In the genomic region with DNA sequence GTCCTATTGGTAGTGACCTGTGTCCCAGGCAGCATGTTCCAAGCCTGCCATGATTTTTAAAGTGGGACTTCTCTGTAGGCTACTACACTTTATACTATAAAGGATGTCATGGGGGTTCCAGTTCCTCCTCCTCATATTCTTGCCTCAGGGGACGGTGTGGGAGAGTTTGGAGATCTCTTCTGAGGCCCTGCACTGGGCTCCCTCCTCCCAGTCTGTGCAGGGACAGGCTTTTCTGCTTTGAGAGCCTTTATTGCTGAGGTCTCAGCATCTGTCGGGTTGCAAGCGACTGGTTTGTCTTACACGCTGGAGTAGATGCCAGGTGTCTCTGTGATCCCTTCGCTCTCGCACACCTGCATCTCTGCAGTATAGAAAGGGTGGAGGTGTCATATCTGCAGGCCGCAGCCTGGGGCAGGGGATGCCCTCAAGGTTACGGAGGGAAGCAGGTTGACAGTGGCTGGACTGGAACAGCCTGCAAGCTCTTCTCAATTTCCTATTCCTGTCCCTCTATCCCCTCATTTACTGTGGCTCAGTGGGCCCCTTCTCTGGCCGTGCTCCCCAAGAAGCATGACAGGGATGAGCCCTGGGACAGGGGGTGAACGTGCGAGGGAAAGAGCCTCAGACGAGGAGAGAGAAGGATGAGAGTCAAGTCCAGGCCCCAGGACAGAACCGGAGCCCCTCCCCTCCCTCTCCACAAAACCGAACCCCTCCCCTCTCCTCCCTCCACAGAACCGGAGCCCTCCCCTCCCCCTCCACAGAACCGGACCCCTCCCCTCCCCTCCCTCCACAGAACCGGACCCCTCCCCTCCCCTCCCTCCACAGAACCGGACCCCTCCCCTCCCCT, we compare ENCODE assay signal across 2 cellular contexts.
TF ChIP-seq lines count a peak whose summit lies in the region.

No MANE protein-coding gene starts in this region.

TF ChIP-seq in SK-N-SH, 30 proteins besides CTCF, POLR2A, EP300 and RAD21:
- TF ChIP-seq PBX3 (IDR thresholded peaks at IDR 0.05), result no peak
- no peak for TF ChIP-seq MEF2A (IDR thresholded peaks at IDR 0.05; ENCODE audit: borderline replicate concordance, low read depth)
- TF ChIP-seq JUND (IDR thresholded peaks at IDR 0.05), result no peak
- no peak for TF ChIP-seq NFIC (IDR thresholded peaks at IDR 0.05; ENCODE audit: borderline replicate concordance)
- TF ChIP-seq, protein P1, sequence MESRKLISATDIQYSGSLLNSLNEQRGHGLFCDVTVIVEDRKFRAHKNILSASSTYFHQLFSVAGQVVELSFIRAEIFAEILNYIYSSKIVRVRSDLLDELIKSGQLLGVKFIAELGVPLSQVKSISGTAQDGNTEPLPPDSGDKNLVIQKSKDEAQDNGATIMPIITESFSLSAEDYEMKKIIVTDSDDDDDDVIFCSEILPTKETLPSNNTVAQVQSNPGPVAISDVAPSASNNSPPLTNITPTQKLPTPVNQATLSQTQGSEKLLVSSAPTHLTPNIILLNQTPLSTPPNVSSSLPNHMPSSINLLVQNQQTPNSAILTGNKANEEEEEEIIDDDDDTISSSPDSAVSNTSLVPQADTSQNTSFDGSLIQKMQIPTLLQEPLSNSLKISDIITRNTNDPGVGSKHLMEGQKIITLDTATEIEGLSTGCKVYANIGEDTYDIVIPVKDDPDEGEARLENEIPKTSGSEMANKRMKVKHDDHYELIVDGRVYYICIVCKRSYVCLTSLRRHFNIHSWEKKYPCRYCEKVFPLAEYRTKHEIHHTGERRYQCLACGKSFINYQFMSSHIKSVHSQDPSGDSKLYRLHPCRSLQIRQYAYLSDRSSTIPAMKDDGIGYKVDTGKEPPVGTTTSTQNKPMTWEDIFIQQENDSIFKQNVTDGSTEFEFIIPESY (IDR thresholded peaks at IDR 0.05; ENCODE audit: borderline replicate concordance, low read depth), result no peak
- no peak for TF ChIP-seq TAF1 (IDR thresholded peaks at IDR 0.05; ENCODE audit: borderline replicate concordance, low read depth, low read length)
- TF ChIP-seq RXRA (IDR thresholded peaks at IDR 0.05; ENCODE audit: borderline replicate concordance, low read depth), result no peak
- no peak for TF ChIP-seq POLR2AphosphoS5 (IDR thresholded peaks at IDR 0.05; ENCODE audit: low read depth, low read length)
- no peak for TF ChIP-seq RCOR1 (IDR thresholded peaks at IDR 0.05; ENCODE audit: low read length)
- no peak for TF ChIP-seq FOSL2 (IDR thresholded peaks at IDR 0.05; ENCODE audit: borderline replicate concordance, low read depth)
- no peak for TF ChIP-seq GATA2 (CRISPR knock-in tag; IDR thresholded peaks at IDR 0.05)
- no peak for TF ChIP-seq FOXM1 (IDR thresholded peaks at IDR 0.05; ENCODE audit: low read depth)
- TF ChIP-seq, protein P2, sequence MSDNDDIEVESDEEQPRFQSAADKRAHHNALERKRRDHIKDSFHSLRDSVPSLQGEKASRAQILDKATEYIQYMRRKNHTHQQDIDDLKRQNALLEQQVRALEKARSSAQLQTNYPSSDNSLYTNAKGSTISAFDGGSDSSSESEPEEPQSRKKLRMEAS (IDR thresholded peaks at IDR 0.05; ENCODE audit: low read depth), result no peak
- TF ChIP-seq YY1 (IDR thresholded peaks at IDR 0.05; ENCODE audit: low read depth), result no peak
- no peak for TF ChIP-seq FOXJ3 (CRISPR knock-in tag; IDR thresholded peaks at IDR 0.05)
- TF ChIP-seq, protein P3, sequence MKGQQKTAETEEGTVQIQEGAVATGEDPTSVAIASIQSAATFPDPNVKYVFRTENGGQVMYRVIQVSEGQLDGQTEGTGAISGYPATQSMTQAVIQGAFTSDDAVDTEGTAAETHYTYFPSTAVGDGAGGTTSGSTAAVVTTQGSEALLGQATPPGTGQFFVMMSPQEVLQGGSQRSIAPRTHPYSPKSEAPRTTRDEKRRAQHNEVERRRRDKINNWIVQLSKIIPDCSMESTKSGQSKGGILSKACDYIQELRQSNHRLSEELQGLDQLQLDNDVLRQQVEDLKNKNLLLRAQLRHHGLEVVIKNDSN (IDR thresholded peaks at IDR 0.05; ENCODE audit: borderline replicate concordance, low read depth), result no peak
- TF ChIP-seq EZH2phosphoT487 (IDR thresholded peaks at IDR 0.05; ENCODE audit: borderline replicate concordance, low read depth), result no peak
- no peak for TF ChIP-seq IRF3 (IDR thresholded peaks at IDR 0.05; ENCODE audit: low read depth, low read length)
- TF ChIP-seq, protein P4, sequence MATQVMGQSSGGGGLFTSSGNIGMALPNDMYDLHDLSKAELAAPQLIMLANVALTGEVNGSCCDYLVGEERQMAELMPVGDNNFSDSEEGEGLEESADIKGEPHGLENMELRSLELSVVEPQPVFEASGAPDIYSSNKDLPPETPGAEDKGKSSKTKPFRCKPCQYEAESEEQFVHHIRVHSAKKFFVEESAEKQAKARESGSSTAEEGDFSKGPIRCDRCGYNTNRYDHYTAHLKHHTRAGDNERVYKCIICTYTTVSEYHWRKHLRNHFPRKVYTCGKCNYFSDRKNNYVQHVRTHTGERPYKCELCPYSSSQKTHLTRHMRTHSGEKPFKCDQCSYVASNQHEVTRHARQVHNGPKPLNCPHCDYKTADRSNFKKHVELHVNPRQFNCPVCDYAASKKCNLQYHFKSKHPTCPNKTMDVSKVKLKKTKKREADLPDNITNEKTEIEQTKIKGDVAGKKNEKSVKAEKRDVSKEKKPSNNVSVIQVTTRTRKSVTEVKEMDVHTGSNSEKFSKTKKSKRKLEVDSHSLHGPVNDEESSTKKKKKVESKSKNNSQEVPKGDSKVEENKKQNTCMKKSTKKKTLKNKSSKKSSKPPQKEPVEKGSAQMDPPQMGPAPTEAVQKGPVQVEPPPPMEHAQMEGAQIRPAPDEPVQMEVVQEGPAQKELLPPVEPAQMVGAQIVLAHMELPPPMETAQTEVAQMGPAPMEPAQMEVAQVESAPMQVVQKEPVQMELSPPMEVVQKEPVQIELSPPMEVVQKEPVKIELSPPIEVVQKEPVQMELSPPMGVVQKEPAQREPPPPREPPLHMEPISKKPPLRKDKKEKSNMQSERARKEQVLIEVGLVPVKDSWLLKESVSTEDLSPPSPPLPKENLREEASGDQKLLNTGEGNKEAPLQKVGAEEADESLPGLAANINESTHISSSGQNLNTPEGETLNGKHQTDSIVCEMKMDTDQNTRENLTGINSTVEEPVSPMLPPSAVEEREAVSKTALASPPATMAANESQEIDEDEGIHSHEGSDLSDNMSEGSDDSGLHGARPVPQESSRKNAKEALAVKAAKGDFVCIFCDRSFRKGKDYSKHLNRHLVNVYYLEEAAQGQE (IDR thresholded peaks at IDR 0.05; ENCODE audit: low read depth, low read length), result no peak
- no peak for TF ChIP-seq CHD2 (IDR thresholded peaks at IDR 0.05; ENCODE audit: low read length, partially characterized antibody)

TF ChIP-seq in SK-N-SH treated with all-trans-retinoic acid at 6 μM for 48 hours, 23 proteins besides CTCF, POLR2A, EP300 and RAD21:
- TF ChIP-seq, protein P5, sequence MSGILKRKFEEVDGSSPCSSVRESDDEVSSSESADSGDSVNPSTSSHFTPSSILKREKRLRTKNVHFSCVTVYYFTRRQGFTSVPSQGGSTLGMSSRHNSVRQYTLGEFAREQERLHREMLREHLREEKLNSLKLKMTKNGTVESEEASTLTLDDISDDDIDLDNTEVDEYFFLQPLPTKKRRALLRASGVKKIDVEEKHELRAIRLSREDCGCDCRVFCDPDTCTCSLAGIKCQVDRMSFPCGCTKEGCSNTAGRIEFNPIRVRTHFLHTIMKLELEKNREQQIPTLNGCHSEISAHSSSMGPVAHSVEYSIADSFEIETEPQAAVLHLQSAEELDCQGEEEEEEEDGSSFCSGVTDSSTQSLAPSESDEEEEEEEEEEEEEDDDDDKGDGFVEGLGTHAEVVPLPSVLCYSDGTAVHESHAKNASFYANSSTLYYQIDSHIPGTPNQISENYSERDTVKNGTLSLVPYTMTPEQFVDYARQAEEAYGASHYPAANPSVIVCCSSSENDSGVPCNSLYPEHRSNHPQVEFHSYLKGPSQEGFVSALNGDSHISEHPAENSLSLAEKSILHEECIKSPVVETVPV (CRISPR knock-in tag; IDR thresholded peaks at IDR 0.05), result no peak
- TF ChIP-seq OSR1 (CRISPR knock-in tag; IDR thresholded peaks at IDR 0.05), result no peak
- no peak for TF ChIP-seq BACH2 (CRISPR knock-in tag; IDR thresholded peaks at IDR 0.05; ENCODE audit: borderline replicate concordance)
- TF ChIP-seq TCF4 (CRISPR knock-in tag; IDR thresholded peaks at IDR 0.05; ENCODE audit: borderline replicate concordance), result no peak
- TF ChIP-seq GLIS3 (CRISPR knock-in tag; IDR thresholded peaks at IDR 0.05), result no peak
- no peak for TF ChIP-seq ESRRG (CRISPR knock-in tag; IDR thresholded peaks at IDR 0.05)
- no peak for TF ChIP-seq TSHZ2 (CRISPR knock-in tag; IDR thresholded peaks at IDR 0.05)
- no peak for TF ChIP-seq PPARA (CRISPR knock-in tag; IDR thresholded peaks at IDR 0.05; ENCODE audit: borderline replicate concordance)
- TF ChIP-seq RARB (CRISPR knock-in tag; IDR thresholded peaks at IDR 0.05), result no peak
- TF ChIP-seq, protein P6, sequence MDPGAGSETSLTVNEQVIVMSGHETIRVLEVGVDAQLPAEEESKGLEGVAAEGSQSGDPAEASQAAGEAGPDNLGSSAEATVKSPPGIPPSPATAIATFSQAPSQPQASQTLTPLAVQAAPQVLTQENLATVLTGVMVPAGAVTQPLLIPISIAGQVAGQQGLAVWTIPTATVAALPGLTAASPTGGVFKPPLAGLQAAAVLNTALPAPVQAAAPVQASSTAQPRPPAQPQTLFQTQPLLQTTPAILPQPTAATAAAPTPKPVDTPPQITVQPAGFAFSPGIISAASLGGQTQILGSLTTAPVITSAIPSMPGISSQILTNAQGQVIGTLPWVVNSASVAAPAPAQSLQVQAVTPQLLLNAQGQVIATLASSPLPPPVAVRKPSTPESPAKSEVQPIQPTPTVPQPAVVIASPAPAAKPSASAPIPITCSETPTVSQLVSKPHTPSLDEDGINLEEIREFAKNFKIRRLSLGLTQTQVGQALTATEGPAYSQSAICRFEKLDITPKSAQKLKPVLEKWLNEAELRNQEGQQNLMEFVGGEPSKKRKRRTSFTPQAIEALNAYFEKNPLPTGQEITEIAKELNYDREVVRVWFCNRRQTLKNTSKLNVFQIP (CRISPR knock-in tag; IDR thresholded peaks at IDR 0.05; ENCODE audit: borderline replicate concordance, low read depth), result no peak
- TF ChIP-seq ZFP3 (CRISPR knock-in tag; IDR thresholded peaks at IDR 0.05), result no peak
- no peak for TF ChIP-seq ZNF565 (CRISPR knock-in tag; conservative IDR thresholded peaks at IDR 0.05; ENCODE audit: low read depth)
